17 cellular contexts compared by ENCODE assay signal in the genomic region with DNA sequence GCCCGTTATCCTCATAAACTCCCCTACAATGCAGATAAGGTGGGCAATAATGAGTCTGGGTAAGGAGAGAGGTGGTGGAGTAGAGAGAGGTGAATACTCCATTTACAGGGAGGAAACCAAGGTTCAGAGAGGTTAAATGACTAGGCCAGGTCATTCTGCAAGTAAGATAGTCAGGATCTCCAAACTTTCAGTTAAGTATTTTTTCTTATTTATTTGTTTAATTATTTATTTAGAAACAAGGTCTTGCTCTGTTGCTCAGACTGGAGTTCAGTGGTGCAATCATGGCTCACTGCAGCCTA. TPM values are rescaled to one million over a fixed set of nuclear protein-coding genes. Genes with fewer than 3 reads are reported as not detected.
DNase-seq lines count a peak whose midpoint lies in the region; ATAC-seq and TF ChIP-seq lines count a peak whose summit lies in the region.
"Had no signal": no experiment of that assay in that cellular context is flagged by ENCODE, and none has a peak within 500 bp of the region (broad histone marks: within the 10 kb centered on the region; RNA-seq: fewer than 3 reads in every experiment).

No MANE protein-coding gene starts in this region.

- no peak for TF ChIP-seq EP300 in sigmoid colon (IDR thresholded peaks at IDR 0.05)

- peaks cover 3 to 6% of the 10 kb centered on the region in 2 donors for H3K36me3 Mint-ChIP-seq in activated T-cell treated with anti-CD3 and anti-CD28 coated beads, Interleukin-2, amount 50 U/mL, for 72 hours (ENCODE audit: insufficient read depth in 2 of 2)
- H3K36me3 Mint-ChIP-seq in central memory CD8-positive, alpha-beta T cell (ENCODE audit: insufficient read depth): peaks cover 62% of the 10 kb centered on the region
- peaks cover 51 to 66% of the 10 kb centered on the region in 2 donors for H3K36me3 Mint-ChIP-seq in stimulated activated naive B cell treated with anti-CD40 and anti-IgM and Interleukin-4, amounts not matched to agents 10 μg/mL and 1 μg/mL and 100 μg/mL, for 72 hours

- H3K4me3 ChIP-seq in Peyer's patch: no peak overlapping the region
- no peak overlapping the region for H3K4me3 ChIP-seq in sigmoid colon
- H3K4me3 ChIP-seq: heart right ventricle, right atrium auricular region, testis had no signal

- H3K4me1 ChIP-seq in Peyer's patch (peaks cover 0 to 14% (median 2%) of the 10 kb centered on the region in 4 donors), sigmoid colon (peaks cover 0 to 18% (median 14%) of the 10 kb centered on the region in 4 donors)
- H3K4me1 ChIP-seq: right atrium auricular region, testis had no signal

- H3K9me3 Mint-ChIP-seq in activated T-cell treated with anti-CD3 and anti-CD28 coated beads, Interleukin-2, amount 50 U/mL, for 72 hours: no peaks in the 10 kb centered on the region
- H3K9me3 Mint-ChIP-seq in central memory CD8-positive, alpha-beta T cell: no peaks in the 10 kb centered on the region
- no peaks in the 10 kb centered on the region for H3K9me3 Mint-ChIP-seq in stimulated activated naive B cell treated with anti-CD40 and anti-IgM and Interleukin-4, amounts not matched to agents 10 μg/mL and 1 μg/mL and 100 μg/mL, for 72 hours

- peak overlapping the region; percentile 51 for H3K27ac Mint-ChIP-seq in activated T-cell treated with anti-CD3 and anti-CD28 coated beads, Interleukin-2, amount 50 U/mL, for 72 hours
- H3K27ac Mint-ChIP-seq in central memory CD8-positive, alpha-beta T cell (ENCODE audit: low read depth): peak overlapping the region; percentile 45
- peak overlapping the region; percentile 90 for H3K27ac Mint-ChIP-seq in stimulated activated naive B cell treated with anti-CD40 and anti-IgM and Interleukin-4, amounts not matched to agents 10 μg/mL and 1 μg/mL and 100 μg/mL, for 72 hours

- H3K9me3 ChIP-seq in Peyer's patch (no peaks in the 10 kb centered on the region), sigmoid colon (no peaks in the 10 kb centered on the region)
- H3K9me3 ChIP-seq: heart right ventricle, right atrium auricular region, testis had no signal

- TF ChIP-seq CTCF in Peyer's patch (IDR thresholded peaks at IDR 0.05) (no peak), sigmoid colon (IDR thresholded peaks at IDR 0.05) (no peak)

- H3K4me3 Mint-ChIP-seq in activated T-cell treated with anti-CD3 and anti-CD28 coated beads, Interleukin-2, amount 50 U/mL, for 72 hours: peak overlapping the region; percentile 8 to 45
- H3K4me3 Mint-ChIP-seq in central memory CD8-positive, alpha-beta T cell: no peak overlapping the region
- H3K4me3 Mint-ChIP-seq in stimulated activated naive B cell treated with anti-CD40 and anti-IgM and Interleukin-4, amounts not matched to agents 10 μg/mL and 1 μg/mL and 100 μg/mL, for 72 hours: peak overlapping the region; percentile 11 to 34

- DNase-seq in activated T-cell treated with anti-CD3 and anti-CD28 coated beads, Interleukin-2, amount 50 U/mL, for 72 hours: no peak
- no peak for DNase-seq in activated T-cell treated with anti-CD3 and anti-CD28 coated beads, Interleukin-2, amount 50 U/mL, for 1 hour
- no peak for DNase-seq in Peyer's patch
- DNase-seq in central memory CD8-positive, alpha-beta T cell (ENCODE audit: low spot score in 2 of 2): no peak
- DNase-seq in stimulated activated naive B cell treated with anti-CD40 and anti-IgM and Interleukin-4, amounts not matched to agents 10 μg/mL and 1 μg/mL and 100 μg/mL, for 72 hours: no peak
- DNase-seq in SIG-M5 treated with dmso at 0.1 percent for 504 hours (lab: John Stamatoyannopoulos, UW; ENCODE audit: unreplicated experiment): no peak
- no peak for DNase-seq in sigmoid colon
- no peak for DNase-seq in NCI-H2081 (lab: John Stamatoyannopoulos, UW)
- DNase-seq: effector CD4-positive, alpha-beta T cell; heart right ventricle; mesenchymal stem cell; NCI-H1694 treated with DMSO at 0.1 percent for 48 hours; NCI-H510A; SIG-M5; stimulated activated CD4-positive, alpha-beta T cell treated with anti-CD3 and anti-CD28 coated beads, Interleukin-1b, Interleukin-23, amount 100 ng/mL, for 48 hours; testis had no signal

- H3K4me1 Mint-ChIP-seq in activated T-cell treated with anti-CD3 and anti-CD28 coated beads, Interleukin-2, amount 50 U/mL, for 72 hours (ENCODE audit: low read depth): peaks cover 34% of the 10 kb centered on the region
- H3K4me1 Mint-ChIP-seq in central memory CD8-positive, alpha-beta T cell: peaks cover 37% of the 10 kb centered on the region
- peaks cover 25 to 35% of the 10 kb centered on the region in 2 donors for H3K4me1 Mint-ChIP-seq in stimulated activated naive B cell treated with anti-CD40 and anti-IgM and Interleukin-4, amounts not matched to agents 10 μg/mL and 1 μg/mL and 100 μg/mL, for 72 hours

- ATAC-seq in activated T-cell treated with anti-CD3 and anti-CD28 coated beads, Interleukin-2, amount 50 U/mL, for 72 hours (replicated peaks in 1 of 2): peak; percentile 56 to 63
- no peak for ATAC-seq in central memory CD8-positive, alpha-beta T cell (replicated peaks; ENCODE audit: extremely low read depth, poor library complexity, severe bottlenecking)
- ATAC-seq in stimulated activated naive B cell treated with anti-CD40 and anti-IgM and Interleukin-4, amounts not matched to agents 10 μg/mL and 1 μg/mL and 100 μg/mL, for 72 hours (replicated peaks): peak; percentile 35 to 37

- H3K27me3 ChIP-seq in Peyer's patch (no peaks in the 10 kb centered on the region), sigmoid colon (no peaks in the 10 kb centered on the region)
- H3K27me3 ChIP-seq: heart right ventricle, right atrium auricular region, testis had no signal

- H3K36me3 ChIP-seq in Peyer's patch: peaks cover 0 to 84% (median 0%) of the 10 kb centered on the region in 3 donors
- peaks cover 4 to 69% (median 6%) of the 10 kb centered on the region in 4 donors for H3K36me3 ChIP-seq in sigmoid colon

- intact Hi-C loops in sigmoid colon (cut with DNase I): no loop called here

- H3K27me3 Mint-ChIP-seq in activated T-cell treated with anti-CD3 and anti-CD28 coated beads, Interleukin-2, amount 50 U/mL, for 72 hours (ENCODE audit: low read depth): no peaks in the 10 kb centered on the region
- H3K27me3 Mint-ChIP-seq in central memory CD8-positive, alpha-beta T cell: no peaks in the 10 kb centered on the region
- H3K27me3 Mint-ChIP-seq in stimulated activated naive B cell treated with anti-CD40 and anti-IgM and Interleukin-4, amounts not matched to agents 10 μg/mL and 1 μg/mL and 100 μg/mL, for 72 hours: no peaks in the 10 kb centered on the region

- TF ChIP-seq POLR2A in Peyer's patch (IDR thresholded peaks at IDR 0.05): no peak
- no peak for TF ChIP-seq POLR2A in sigmoid colon (IDR thresholded peaks at IDR 0.05)

- WGBS in sigmoid colon, 2 donors: 12 to 52% methylated on average over 1 of the region's 1 CpG

- H3K27ac ChIP-seq in Peyer's patch (peak overlapping the region; percentile 9 to 74 (median 45)), sigmoid colon (no peak overlapping the region)
- H3K27ac ChIP-seq: right atrium auricular region, testis had no signal

RNA-seq across cellular contexts. Expression of gene PAFAH2, which starts 26.0 kb away (rescaled TPM):
- 10 to 100 TPM in 1 of 2 donors, 1 to 10 TPM in 1; 8.4 to 10.1 TPM for total RNA-seq in activated T-cell treated with anti-CD3 and anti-CD28 coated beads, Interleukin-2, amount 50 U/mL, for 72 hours
- 10 to 100 TPM; 15.7 to 57.8 (median 48.4) TPM for total RNA-seq in Peyer's patch
- total RNA-seq in sigmoid colon: 10 to 100 TPM in 2 of 4 donors, 1 to 10 TPM in 2; 6.7 to 12.2 (median 9.8) TPM
- polyA plus RNA-seq in sigmoid colon: 10 to 100 TPM; 19.2 to 36.1 (median 19.3) TPM

RNA-seq across cellular contexts. Expression of gene EXTL1, which starts 49.7 kb away (rescaled TPM):
- total RNA-seq in activated T-cell treated with anti-CD3 and anti-CD28 coated beads, Interleukin-2, amount 50 U/mL, for 72 hours: not detected
- not detected for total RNA-seq in Peyer's patch
- total RNA-seq in sigmoid colon: 1 to 10 TPM in 3 of 4 donors, under 1 TPM in 1; 0.99 to 1.5 (median 1.1) TPM
- under 1 TPM in 2 of 3 donors, not detected in 1; under 0.01 to 0.39 TPM for polyA plus RNA-seq in sigmoid colon

Comparison
In these comparisons a context has a peak if more than half of its experiments do, and no peak if none do; other contexts are left out.
1. H3K27ac ChIP-seq: peak in Peyer's patch (4 of 4); none in sigmoid colon (0 of 4).
2. Peak in every context shown above with its lines, with median percentiles within 50 percentile points of each other: H3K27ac Mint-ChIP-seq.